ENCODE assay signal across 20 cellular contexts in the genomic region with DNA sequence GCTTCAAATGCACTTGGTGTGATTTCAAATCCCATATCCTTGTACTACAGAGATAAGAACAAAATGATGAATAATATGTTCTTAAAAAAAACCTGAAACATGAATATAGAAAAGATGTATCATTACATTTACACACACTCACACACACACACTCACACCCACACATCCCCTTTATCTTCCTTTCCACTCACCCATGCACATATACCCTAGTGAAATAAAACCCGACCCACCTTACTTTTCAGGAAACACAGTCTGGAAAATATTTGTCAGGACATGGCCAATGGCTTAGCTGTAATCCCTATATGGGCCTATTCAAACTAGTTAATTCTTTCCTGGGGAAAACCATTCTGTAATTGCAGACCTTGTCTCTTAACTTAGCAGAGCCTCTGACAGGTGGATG.
DNase-seq lines count a peak whose midpoint lies in the region; ATAC-seq and TF ChIP-seq lines count a peak whose summit lies in the region.
"Had no signal": no experiment of that assay in that cellular context is flagged by ENCODE, and none has a peak within 500 bp of the region (broad histone marks: within the 10 kb centered on the region; RNA-seq: fewer than 3 reads in every experiment).

No MANE protein-coding gene starts in this region.

- POLR2A ChIA-PET in activated CD8-positive, alpha-beta T cell treated with anti-CD3 and anti-CD28 coated beads for 36 hours (lab: Charles Lee) = no interaction called here
- POLR2A ChIA-PET in activated CD8-positive, alpha-beta T cell treated with anti-CD3 and anti-CD28 coated beads, Interleukin-2, amount 10 ng/mL, durations not matched to agents 7 days and 5 days (lab: Charles Lee) = no interaction called here

- H3K4me1 ChIP-seq in mucosa of rectum (ENCODE audit: control insufficient read depth in 2 of 2, insufficient read depth in 2 of 2, low read length in 2 of 2) = peaks cover 6 to 13% of the 10 kb centered on the region in 2 donors

- peak overlapping the region; percentile 31 to 54 for H3K27ac ChIP-seq in mucosa of rectum (ENCODE audit: low read depth in 2 of 2, low read length in 2 of 2)
- H3K27ac ChIP-seq: A549, KMS-11 had no signal

- H3K27ac Mint-ChIP-seq in activated CD8-positive, alpha-beta T cell treated with anti-CD3 and anti-CD28 coated beads for 36 hours = no peak overlapping the region
- H3K27ac Mint-ChIP-seq in activated CD8-positive, alpha-beta T cell treated with anti-CD3 and anti-CD28 coated beads, Interleukin-2, amount 10 ng/mL, durations not matched to agents 7 days and 5 days = no peak overlapping the region
- H3K27ac Mint-ChIP-seq in activated T-helper 1 cell treated with anti-CD3 and anti-CD28 coated beads, Interleukin-12 subunit alpha, Interleukin-12 subunit beta, Interleukin-2, Interleukin-4 antibody, amounts not matched to agents 30 ng/mL and 10 ng/mL and 1 ng/mL, durations not matched to agents 14 hours and 24 hours and 36 hours = peak overlapping the region; percentile 53
- no peak overlapping the region for H3K27ac Mint-ChIP-seq in progenitor cell of endocrine pancreas
- H3K27ac Mint-ChIP-seq: CD4-positive, alpha-beta T cell had no signal

- intact Hi-C loops in activated CD8-positive, alpha-beta T cell treated with anti-CD3 and anti-CD28 coated beads for 36 hours (cut with micrococcal nuclease) = no loop called here
- intact Hi-C loops in activated T-helper 1 cell treated with anti-CD3 and anti-CD28 coated beads, Interleukin-12 subunit alpha, Interleukin-12 subunit beta, Interleukin-2, Interleukin-4 antibody, amounts not matched to agents 30 ng/mL and 10 ng/mL and 1 ng/mL, durations not matched to agents 14 hours and 24 hours and 36 hours (cut with micrococcal nuclease) = loop anchor here (1.0 kb wide), 1 partner anchor 12 kb away; no protein-coding TSS in a partner anchor
- intact Hi-C loops in left ventricle myocardium superior (cut with micrococcal nuclease) = no loop called here

- peak overlapping the region in 1 of 2 donors; percentile 16 for H3K9ac ChIP-seq in mucosa of rectum (ENCODE audit: low read depth in 1 of 2, low read length in 2 of 2)
- H3K9ac ChIP-seq: KMS-11 had no signal

- no peaks in the 10 kb centered on the region for H3K27me3 ChIP-seq in mucosa of rectum (ENCODE audit: control insufficient read depth in 2 of 2, insufficient read depth in 2 of 2, low read length in 2 of 2)

- TF ChIP-seq CTCF in activated CD8-positive, alpha-beta T cell treated with anti-CD3 and anti-CD28 coated beads for 36 hours (IDR thresholded peaks at IDR 0.05) = no peak
- TF ChIP-seq CTCF in progenitor cell of endocrine pancreas (IDR thresholded peaks at IDR 0.05; ENCODE audit: unreplicated experiment) = no peak

- no peaks in the 10 kb centered on the region for H3K36me3 ChIP-seq in mucosa of rectum (ENCODE audit: control insufficient read depth in 2 of 2, insufficient read depth in 2 of 2, low read length in 2 of 2)
- H3K36me3 ChIP-seq: HAP-1 had no signal

- H3K9me3 Mint-ChIP-seq in activated CD8-positive, alpha-beta T cell treated with anti-CD3 and anti-CD28 coated beads for 36 hours = peaks cover 2% of the 10 kb centered on the region
- no peaks in the 10 kb centered on the region for H3K9me3 Mint-ChIP-seq in activated CD8-positive, alpha-beta T cell treated with anti-CD3 and anti-CD28 coated beads, Interleukin-2, amount 10 ng/mL, durations not matched to agents 7 days and 5 days (ENCODE audit: insufficient read depth)
- peaks cover 5% of the 10 kb centered on the region for H3K9me3 Mint-ChIP-seq in activated T-helper 1 cell treated with anti-CD3 and anti-CD28 coated beads, Interleukin-12 subunit alpha, Interleukin-12 subunit beta, Interleukin-2, Interleukin-4 antibody, amounts not matched to agents 30 ng/mL and 10 ng/mL and 1 ng/mL, durations not matched to agents 14 hours and 24 hours and 36 hours
- no peaks in the 10 kb centered on the region for H3K9me3 Mint-ChIP-seq in progenitor cell of endocrine pancreas (ENCODE audit: low read depth)
- H3K9me3 Mint-ChIP-seq: CD4-positive, alpha-beta T cell had no signal

- peak; percentile 18 for DNase-seq in activated CD8-positive, alpha-beta T cell treated with anti-CD3 and anti-CD28 coated beads for 36 hours
- no peak for DNase-seq in activated CD8-positive, alpha-beta T cell treated with anti-CD3 and anti-CD28 coated beads, Interleukin-2, amount 10 ng/mL, durations not matched to agents 7 days and 5 days
- DNase-seq in stimulated activated CD4-positive, alpha-beta T cell treated with anti-CD3 and anti-CD28 coated beads, Interleukin-15, amount 100 ng/mL, for 24 hours = peak; percentile 26
- DNase-seq in stimulated activated CD4-positive, alpha-beta T cell treated with anti-CD3 and anti-CD28 coated beads, Interleukin-4, amount 100 ng/mL, for 1 hour = no peak
- no peak for DNase-seq in activated T-helper 1 cell treated with anti-CD3 and anti-CD28 coated beads, Interleukin-12 subunit alpha, Interleukin-12 subunit beta, Interleukin-2, Interleukin-4 antibody, amounts not matched to agents 30 ng/mL and 10 ng/mL and 1 ng/mL, durations not matched to agents 14 hours and 24 hours and 36 hours (ENCODE audit: low spot score)
- DNase-seq in left ventricle myocardium superior (no peak), progenitor cell of endocrine pancreas (ENCODE audit: low spot score, unreplicated experiment) (no peak)
- DNase-seq: CD4-positive, alpha-beta T cell; DMS153; GF-D8; NCI-H1417; NCI-H187; NCI-H2107; NCI-H2227 treated with DMSO at 0.1 percent for 48 hours; NCI-H510A treated with DMSO at 0.1 percent for 48 hours; NCI-H774 had no signal

- H3K4me3 ChIP-seq in mucosa of rectum (ENCODE audit: low read length in 2 of 2) = peak overlapping the region in 1 of 2 donors; percentile 55
- H3K4me3 ChIP-seq: A549, HAP-1 had no signal

- peaks cover 35% of the 10 kb centered on the region for H3K4me1 Mint-ChIP-seq in activated CD8-positive, alpha-beta T cell treated with anti-CD3 and anti-CD28 coated beads for 36 hours (ENCODE audit: low read depth)
- peaks cover 22% of the 10 kb centered on the region for H3K4me1 Mint-ChIP-seq in activated CD8-positive, alpha-beta T cell treated with anti-CD3 and anti-CD28 coated beads, Interleukin-2, amount 10 ng/mL, durations not matched to agents 7 days and 5 days (ENCODE audit: low read depth)
- H3K4me1 Mint-ChIP-seq in activated T-helper 1 cell treated with anti-CD3 and anti-CD28 coated beads, Interleukin-12 subunit alpha, Interleukin-12 subunit beta, Interleukin-2, Interleukin-4 antibody, amounts not matched to agents 30 ng/mL and 10 ng/mL and 1 ng/mL, durations not matched to agents 14 hours and 24 hours and 36 hours (ENCODE audit: low read depth) = peaks cover 41% of the 10 kb centered on the region
- peaks cover 10% of the 10 kb centered on the region for H3K4me1 Mint-ChIP-seq in progenitor cell of endocrine pancreas (ENCODE audit: low read depth)

- no peak overlapping the region for H3K4me3 Mint-ChIP-seq in activated CD8-positive, alpha-beta T cell treated with anti-CD3 and anti-CD28 coated beads for 36 hours
- no peak overlapping the region for H3K4me3 Mint-ChIP-seq in activated CD8-positive, alpha-beta T cell treated with anti-CD3 and anti-CD28 coated beads, Interleukin-2, amount 10 ng/mL, durations not matched to agents 7 days and 5 days
- no peak overlapping the region for H3K4me3 Mint-ChIP-seq in activated T-helper 1 cell treated with anti-CD3 and anti-CD28 coated beads, Interleukin-12 subunit alpha, Interleukin-12 subunit beta, Interleukin-2, Interleukin-4 antibody, amounts not matched to agents 30 ng/mL and 10 ng/mL and 1 ng/mL, durations not matched to agents 14 hours and 24 hours and 36 hours
- H3K4me3 Mint-ChIP-seq in progenitor cell of endocrine pancreas (ENCODE audit: low read depth) = no peak overlapping the region
- H3K4me3 Mint-ChIP-seq: CD4-positive, alpha-beta T cell had no signal

- CTCF ChIA-PET in activated CD8-positive, alpha-beta T cell treated with anti-CD3 and anti-CD28 coated beads for 36 hours (lab: Charles Lee) = interaction anchor here (0.7 to 1.8 kb wide), 3 partner anchors 61 to 653 kb away, joined by 3 to 6 read pairs (median 3); a partner anchor contains a TSS
- CTCF ChIA-PET in activated CD8-positive, alpha-beta T cell treated with anti-CD3 and anti-CD28 coated beads, Interleukin-2, amount 10 ng/mL, durations not matched to agents 7 days and 5 days (lab: Charles Lee) = no interaction called here

- H3K27me3 Mint-ChIP-seq in activated CD8-positive, alpha-beta T cell treated with anti-CD3 and anti-CD28 coated beads for 36 hours = no peaks in the 10 kb centered on the region
- peaks cover 2% of the 10 kb centered on the region for H3K27me3 Mint-ChIP-seq in activated CD8-positive, alpha-beta T cell treated with anti-CD3 and anti-CD28 coated beads, Interleukin-2, amount 10 ng/mL, durations not matched to agents 7 days and 5 days (ENCODE audit: low read depth)
- peaks cover 7% of the 10 kb centered on the region for H3K27me3 Mint-ChIP-seq in activated T-helper 1 cell treated with anti-CD3 and anti-CD28 coated beads, Interleukin-12 subunit alpha, Interleukin-12 subunit beta, Interleukin-2, Interleukin-4 antibody, amounts not matched to agents 30 ng/mL and 10 ng/mL and 1 ng/mL, durations not matched to agents 14 hours and 24 hours and 36 hours (ENCODE audit: insufficient read depth)
- no peaks in the 10 kb centered on the region for H3K27me3 Mint-ChIP-seq in progenitor cell of endocrine pancreas
- H3K27me3 Mint-ChIP-seq: CD4-positive, alpha-beta T cell had no signal

- no peaks in the 10 kb centered on the region for H3K9me3 ChIP-seq in mucosa of rectum (ENCODE audit: control insufficient read depth in 2 of 2, low read length in 2 of 2)
- H3K9me3 ChIP-seq: A549, HAP-1 had no signal

- no peak for ATAC-seq in activated CD8-positive, alpha-beta T cell treated with anti-CD3 and anti-CD28 coated beads for 36 hours
- ATAC-seq in activated CD8-positive, alpha-beta T cell treated with anti-CD3 and anti-CD28 coated beads, Interleukin-2, amount 10 ng/mL, durations not matched to agents 7 days and 5 days = no peak
- ATAC-seq in left ventricle myocardium superior = no peak
- ATAC-seq: A549 had no signal

- no peaks in the 10 kb centered on the region for H3K36me3 Mint-ChIP-seq in activated CD8-positive, alpha-beta T cell treated with anti-CD3 and anti-CD28 coated beads for 36 hours (ENCODE audit: low read depth)
- H3K36me3 Mint-ChIP-seq in activated CD8-positive, alpha-beta T cell treated with anti-CD3 and anti-CD28 coated beads, Interleukin-2, amount 10 ng/mL, durations not matched to agents 7 days and 5 days (ENCODE audit: low read depth) = no peaks in the 10 kb centered on the region
- peaks cover 4% of the 10 kb centered on the region for H3K36me3 Mint-ChIP-seq in activated T-helper 1 cell treated with anti-CD3 and anti-CD28 coated beads, Interleukin-12 subunit alpha, Interleukin-12 subunit beta, Interleukin-2, Interleukin-4 antibody, amounts not matched to agents 30 ng/mL and 10 ng/mL and 1 ng/mL, durations not matched to agents 14 hours and 24 hours and 36 hours (ENCODE audit: low read depth)
- no peaks in the 10 kb centered on the region for H3K36me3 Mint-ChIP-seq in progenitor cell of endocrine pancreas (ENCODE audit: insufficient read depth)

Comparison
In these comparisons a context has a peak if more than half of its experiments do, and no peak if none do; other contexts are left out.
1. DNase-seq: peak in activated CD8-positive, alpha-beta T cell treated with anti-CD3 and anti-CD28 coated beads for 36 hours (single experiment) and stimulated activated CD4-positive, alpha-beta T cell treated with anti-CD3 and anti-CD28 coated beads, Interleukin-15, amount 100 ng/mL, for 24 hours (single experiment); none in activated CD8-positive, alpha-beta T cell treated with anti-CD3 and anti-CD28 coated beads, Interleukin-2, amount 10 ng/mL, durations not matched to agents 7 days and 5 days (single experiment), stimulated activated CD4-positive, alpha-beta T cell treated with anti-CD3 and anti-CD28 coated beads, Interleukin-4, amount 100 ng/mL, for 1 hour (single experiment), activated T-helper 1 cell treated with anti-CD3 and anti-CD28 coated beads, Interleukin-12 subunit alpha, Interleukin-12 subunit beta, Interleukin-2, Interleukin-4 antibody, amounts not matched to agents 30 ng/mL and 10 ng/mL and 1 ng/mL, durations not matched to agents 14 hours and 24 hours and 36 hours (single experiment), left ventricle myocardium superior (single experiment) and progenitor cell of endocrine pancreas (single experiment).